Comparison of ENCODE assay signal across 1 cellular context in genomic region chr4:140523857-140524742, GRCh38.
TF ChIP-seq lines count a peak whose summit lies in the region.

TSS of gene ELMOD2 (plus strand) at chr4:140524168. CDS start at chr4:140525429, 1,261 bp downstream.

TF ChIP-seq in GM23338, 12 proteins besides CTCF, POLR2A, EP300 and RAD21 (continued from another document):
- TF ChIP-seq ZNF462 (CRISPR knock-in tag; IDR thresholded peaks at IDR 0.05) (no peak), POLR2AphosphoS5 (IDR thresholded peaks at IDR 0.05; ENCODE audit: low read depth) (peak; percentile 90), ZNF331 (CRISPR knock-in tag; IDR thresholded peaks at IDR 0.05; ENCODE audit: low read depth) (no peak), EZH2phosphoT487 (IDR thresholded peaks at IDR 0.05; ENCODE audit: unreplicated experiment) (no peak), NANOG (IDR thresholded peaks at IDR 0.05; ENCODE audit: borderline replicate concordance) (0 out of 2 replicates have a peak, but pooled peaks have one; percentile 6), EZH2 (IDR thresholded peaks at IDR 0.05; ENCODE audit: low read depth, unreplicated experiment) (no peak), ZNF114 (CRISPR knock-in tag; IDR thresholded peaks at IDR 0.05) (no peak), REST (IDR thresholded peaks at IDR 0.05; ENCODE audit: unreplicated experiment) (no peak), CREB1 (CRISPR knock-in tag; IDR thresholded peaks at IDR 0.05; ENCODE audit: low read depth) (peak; percentile 18; the same call in 1 of the 2 replicates), STAT1 (IDR thresholded peaks at IDR 0.05; ENCODE audit: unreplicated experiment) (no peak)
